ENCODE assay signal across 1 cellular context in genomic region chr15:54681578-54681977, GRCh38.
TF ChIP-seq lines count a peak whose summit lies in the region.

No MANE protein-coding gene starts in this region.

TF ChIP-seq in SK-N-SH, 30 proteins besides CTCF, POLR2A, EP300 and RAD21 (continued from another document):
- TF ChIP-seq, protein P1, sequence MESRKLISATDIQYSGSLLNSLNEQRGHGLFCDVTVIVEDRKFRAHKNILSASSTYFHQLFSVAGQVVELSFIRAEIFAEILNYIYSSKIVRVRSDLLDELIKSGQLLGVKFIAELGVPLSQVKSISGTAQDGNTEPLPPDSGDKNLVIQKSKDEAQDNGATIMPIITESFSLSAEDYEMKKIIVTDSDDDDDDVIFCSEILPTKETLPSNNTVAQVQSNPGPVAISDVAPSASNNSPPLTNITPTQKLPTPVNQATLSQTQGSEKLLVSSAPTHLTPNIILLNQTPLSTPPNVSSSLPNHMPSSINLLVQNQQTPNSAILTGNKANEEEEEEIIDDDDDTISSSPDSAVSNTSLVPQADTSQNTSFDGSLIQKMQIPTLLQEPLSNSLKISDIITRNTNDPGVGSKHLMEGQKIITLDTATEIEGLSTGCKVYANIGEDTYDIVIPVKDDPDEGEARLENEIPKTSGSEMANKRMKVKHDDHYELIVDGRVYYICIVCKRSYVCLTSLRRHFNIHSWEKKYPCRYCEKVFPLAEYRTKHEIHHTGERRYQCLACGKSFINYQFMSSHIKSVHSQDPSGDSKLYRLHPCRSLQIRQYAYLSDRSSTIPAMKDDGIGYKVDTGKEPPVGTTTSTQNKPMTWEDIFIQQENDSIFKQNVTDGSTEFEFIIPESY (IDR thresholded peaks at IDR 0.05; ENCODE audit: borderline replicate concordance, low read depth) = no peak
- TF ChIP-seq NRF1 (IDR thresholded peaks at IDR 0.05; ENCODE audit: low read depth, low read length) = no peak
- no peak for TF ChIP-seq NFIC (IDR thresholded peaks at IDR 0.05; ENCODE audit: borderline replicate concordance)
- TF ChIP-seq RCOR1 (IDR thresholded peaks at IDR 0.05; ENCODE audit: low read length) = no peak
- no peak for TF ChIP-seq JUND (IDR thresholded peaks at IDR 0.05)
